In the genomic region with DNA sequence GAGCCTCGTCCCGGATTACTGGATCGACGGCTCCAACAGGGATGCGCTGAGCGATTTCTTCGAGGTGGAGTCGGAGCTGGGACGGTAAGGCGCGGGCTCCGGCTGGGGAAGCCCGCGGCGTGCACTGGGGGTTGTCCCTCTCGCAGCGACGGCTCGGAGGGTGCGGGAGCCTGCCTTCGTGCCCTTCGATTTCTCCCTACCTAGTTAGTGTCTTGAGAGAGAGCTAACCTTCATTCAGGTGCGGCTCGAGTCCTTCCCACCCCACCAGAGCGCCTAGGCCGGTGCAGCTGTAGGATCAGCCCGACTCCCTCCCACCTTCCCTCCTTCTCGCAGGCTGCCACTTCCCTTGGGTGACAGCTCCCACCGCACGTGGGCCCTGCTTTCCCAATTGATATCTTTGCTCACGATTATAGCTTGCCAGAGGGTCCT, we compare ENCODE assay signal across 8 cellular contexts. TPM values are rescaled to one million over a fixed set of nuclear protein-coding genes. Genes with fewer than 3 reads are reported as not detected.
A peak's percentile ranks its signal among the peaks of the same experiment; 100 is the strongest.
DNase-seq lines count a peak whose midpoint lies in the region; ATAC-seq lines count a peak whose summit lies in the region.

No MANE protein-coding gene starts in this region.

- no peaks in the 10 kb centered on the region for H3K9me3 ChIP-seq in CD4-positive, alpha-beta memory T cell (ENCODE audit: control insufficient read depth in 1 of 2, low read length in 2 of 2)

- no peaks in the 10 kb centered on the region for H3K9me3 Mint-ChIP-seq in CD4-positive, alpha-beta memory T cell
- no peaks in the 10 kb centered on the region for H3K9me3 Mint-ChIP-seq in activated naive CD4-positive, alpha-beta T cell treated with anti-CD3 and anti-CD28 coated beads, Interleukin-2, amount 50 U/mL, for 24 hours
- H3K9me3 Mint-ChIP-seq in stimulated activated naive B cell treated with anti-CD40 and anti-IgM and Interleukin-4, amounts not matched to agents 10 μg/mL and 1 μg/mL and 100 μg/mL, for 72 hours: no peaks in the 10 kb centered on the region

- peak; percentile 28 for ATAC-seq in GM19372 (IDR thresholded peaks at IDR 0.05; ENCODE audit: low read depth, unreplicated experiment)
- peak; percentile 30 for ATAC-seq in HG03280 (IDR thresholded peaks at IDR 0.05; ENCODE audit: unreplicated experiment)
- peak; percentile 53 to 64 for ATAC-seq in stimulated activated naive B cell treated with anti-CD40 and anti-IgM and Interleukin-4, amounts not matched to agents 10 μg/mL and 1 μg/mL and 100 μg/mL, for 72 hours (replicated peaks)

- H3K4me3 Mint-ChIP-seq in CD4-positive, alpha-beta memory T cell: peak overlapping the region; percentile 94 to 98 (median 96)
- peak overlapping the region; percentile 97 for H3K4me3 Mint-ChIP-seq in activated naive CD4-positive, alpha-beta T cell treated with anti-CD3 and anti-CD28 coated beads, Interleukin-2, amount 50 U/mL, for 24 hours
- H3K4me3 Mint-ChIP-seq in stimulated activated naive B cell treated with anti-CD40 and anti-IgM and Interleukin-4, amounts not matched to agents 10 μg/mL and 1 μg/mL and 100 μg/mL, for 72 hours: peak overlapping the region; percentile 86 to 94

- POLR2A ChIA-PET in CD4-positive, alpha-beta memory T cell (lab: Charles Lee; ENCODE audit: partially characterized antibody): interaction anchor here (0.7 to 11.2 kb wide), 15 partner anchors 12 to 483 kb away, joined by 3 to 206 read pairs (median 4); a partner anchor contains a TSS

- in situ Hi-C loops in ACHN (cut with HindIII; ENCODE audit: low pct_ligation_motif_present, low pct_unique_long_range_greater_than_20kb, low sequenced_read_pairs): no loop called here

- H3K27me3 Mint-ChIP-seq in CD4-positive, alpha-beta memory T cell: no peaks in the 10 kb centered on the region
- H3K27me3 Mint-ChIP-seq in activated naive CD4-positive, alpha-beta T cell treated with anti-CD3 and anti-CD28 coated beads, Interleukin-2, amount 50 U/mL, for 24 hours: no peaks in the 10 kb centered on the region
- peaks cover 26 to 29% of the 10 kb centered on the region in 2 donors for H3K27me3 Mint-ChIP-seq in stimulated activated naive B cell treated with anti-CD40 and anti-IgM and Interleukin-4, amounts not matched to agents 10 μg/mL and 1 μg/mL and 100 μg/mL, for 72 hours

- peak overlapping the region; percentile 74 to 87 for H3K4me3 ChIP-seq in CD4-positive, alpha-beta memory T cell (ENCODE audit: low read length in 2 of 2)

- peak overlapping the region; percentile 82 for H3K27ac ChIP-seq in CD4-positive, alpha-beta memory T cell (ENCODE audit: low read depth, low read length)
- peak overlapping the region; percentile 21 for H3K27ac ChIP-seq in layer of hippocampus (ENCODE audit: low read depth, low read length)

- H3K36me3 Mint-ChIP-seq in CD4-positive, alpha-beta memory T cell: peaks cover 8 to 32% of the 10 kb centered on the region in 2 donors
- peaks cover 5% of the 10 kb centered on the region for H3K36me3 Mint-ChIP-seq in activated naive CD4-positive, alpha-beta T cell treated with anti-CD3 and anti-CD28 coated beads, Interleukin-2, amount 50 U/mL, for 24 hours
- peaks cover 0 to 3% of the 10 kb centered on the region in 2 donors for H3K36me3 Mint-ChIP-seq in stimulated activated naive B cell treated with anti-CD40 and anti-IgM and Interleukin-4, amounts not matched to agents 10 μg/mL and 1 μg/mL and 100 μg/mL, for 72 hours

- peak overlapping the region; percentile 88 to 97 (median 94) for H3K27ac Mint-ChIP-seq in CD4-positive, alpha-beta memory T cell
- H3K27ac Mint-ChIP-seq in activated naive CD4-positive, alpha-beta T cell treated with anti-CD3 and anti-CD28 coated beads, Interleukin-2, amount 50 U/mL, for 24 hours: peak overlapping the region; percentile 99
- H3K27ac Mint-ChIP-seq in stimulated activated naive B cell treated with anti-CD40 and anti-IgM and Interleukin-4, amounts not matched to agents 10 μg/mL and 1 μg/mL and 100 μg/mL, for 72 hours: no peak overlapping the region

- no peaks in the 10 kb centered on the region for H3K36me3 ChIP-seq in CD4-positive, alpha-beta memory T cell (ENCODE audit: insufficient read depth, low read length)

- H3K4me1 ChIP-seq in CD4-positive, alpha-beta memory T cell (ENCODE audit: insufficient read depth, low read length): peaks cover 40% of the 10 kb centered on the region

- no peak for DNase-seq in CD4-positive, alpha-beta memory T cell
- DNase-seq in stimulated activated naive B cell treated with anti-CD40 and anti-IgM and Interleukin-4, amounts not matched to agents 10 μg/mL and 1 μg/mL and 100 μg/mL, for 72 hours: no peak
- no peak for DNase-seq in ACHN
- DNase-seq in effector CD8-positive, alpha-beta T cell (lab: John Stamatoyannopoulos, UW): no peak

- intact Hi-C loops in CD4-positive, alpha-beta memory T cell (cut with micrococcal nuclease): loop anchor here (1.0 to 10.0 kb wide), 4 partner anchors 33 to 1540 kb away; a partner anchor contains a TSS

- H3K27me3 ChIP-seq in CD4-positive, alpha-beta memory T cell (ENCODE audit: insufficient read depth, low read length): no peaks in the 10 kb centered on the region
- H3K27me3 ChIP-seq in layer of hippocampus (ENCODE audit: control insufficient read depth, insufficient read depth, low read length): no peaks in the 10 kb centered on the region

- H3K4me1 Mint-ChIP-seq in CD4-positive, alpha-beta memory T cell: peaks cover 23 to 56% (median 35%) of the 10 kb centered on the region in 4 donors
- H3K4me1 Mint-ChIP-seq in activated naive CD4-positive, alpha-beta T cell treated with anti-CD3 and anti-CD28 coated beads, Interleukin-2, amount 50 U/mL, for 24 hours: peaks cover 47% of the 10 kb centered on the region
- peaks cover 10 to 37% of the 10 kb centered on the region in 2 donors for H3K4me1 Mint-ChIP-seq in stimulated activated naive B cell treated with anti-CD40 and anti-IgM and Interleukin-4, amounts not matched to agents 10 μg/mL and 1 μg/mL and 100 μg/mL, for 72 hours

- CTCF ChIA-PET in CD4-positive, alpha-beta memory T cell (lab: Charles Lee; ENCODE audit: partially characterized antibody): interaction anchor here (1.0 to 9.4 kb wide), 10 partner anchors 9 to 67 kb away, joined by 3 to 127 read pairs (median 14); no protein-coding TSS in a partner anchor

RNA-seq across cellular contexts. Expression of a gene that starts 0.4 kb away (rescaled TPM):
- 100 to 1,000 TPM; 243 to 257 TPM for total RNA-seq in CD4-positive, alpha-beta memory T cell
- 10 to 100 TPM; 84.3 to 86.9 TPM for polyA plus RNA-seq in CD4-positive, alpha-beta memory T cell
